ENCODE assay signal across 2 cellular contexts in the genomic region with DNA sequence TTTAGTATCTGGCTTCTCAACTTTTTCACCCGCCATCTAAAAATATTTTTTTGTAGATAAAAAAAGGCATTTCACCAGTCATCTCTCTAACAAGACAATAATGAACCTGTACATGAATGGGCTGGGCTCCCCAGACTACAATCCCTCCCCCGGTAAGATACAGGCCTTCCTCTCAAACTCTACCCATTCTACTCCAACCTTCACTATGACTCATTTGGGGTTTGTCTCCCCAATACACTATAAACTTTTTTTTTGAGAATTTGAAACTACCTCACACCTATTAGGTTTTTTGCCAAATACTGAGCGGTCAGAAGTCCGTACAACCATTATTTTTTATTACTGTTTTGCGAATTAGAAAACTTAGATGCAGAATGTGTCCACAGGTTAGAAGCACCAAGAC.
TF ChIP-seq lines count a peak whose summit lies in the region.

No MANE protein-coding gene starts in this region.

TF ChIP-seq in A549, 52 proteins besides CTCF, POLR2A, EP300 and RAD21:
- TF ChIP-seq POLR2AphosphoS2 (conservative IDR thresholded peaks at IDR 0.05; ENCODE audit: low read length) = no peak; the same call in 1 of the 2 replicates
- TF ChIP-seq RFX5 (IDR thresholded peaks at IDR 0.05) = no peak
- TF ChIP-seq, protein P1, sequence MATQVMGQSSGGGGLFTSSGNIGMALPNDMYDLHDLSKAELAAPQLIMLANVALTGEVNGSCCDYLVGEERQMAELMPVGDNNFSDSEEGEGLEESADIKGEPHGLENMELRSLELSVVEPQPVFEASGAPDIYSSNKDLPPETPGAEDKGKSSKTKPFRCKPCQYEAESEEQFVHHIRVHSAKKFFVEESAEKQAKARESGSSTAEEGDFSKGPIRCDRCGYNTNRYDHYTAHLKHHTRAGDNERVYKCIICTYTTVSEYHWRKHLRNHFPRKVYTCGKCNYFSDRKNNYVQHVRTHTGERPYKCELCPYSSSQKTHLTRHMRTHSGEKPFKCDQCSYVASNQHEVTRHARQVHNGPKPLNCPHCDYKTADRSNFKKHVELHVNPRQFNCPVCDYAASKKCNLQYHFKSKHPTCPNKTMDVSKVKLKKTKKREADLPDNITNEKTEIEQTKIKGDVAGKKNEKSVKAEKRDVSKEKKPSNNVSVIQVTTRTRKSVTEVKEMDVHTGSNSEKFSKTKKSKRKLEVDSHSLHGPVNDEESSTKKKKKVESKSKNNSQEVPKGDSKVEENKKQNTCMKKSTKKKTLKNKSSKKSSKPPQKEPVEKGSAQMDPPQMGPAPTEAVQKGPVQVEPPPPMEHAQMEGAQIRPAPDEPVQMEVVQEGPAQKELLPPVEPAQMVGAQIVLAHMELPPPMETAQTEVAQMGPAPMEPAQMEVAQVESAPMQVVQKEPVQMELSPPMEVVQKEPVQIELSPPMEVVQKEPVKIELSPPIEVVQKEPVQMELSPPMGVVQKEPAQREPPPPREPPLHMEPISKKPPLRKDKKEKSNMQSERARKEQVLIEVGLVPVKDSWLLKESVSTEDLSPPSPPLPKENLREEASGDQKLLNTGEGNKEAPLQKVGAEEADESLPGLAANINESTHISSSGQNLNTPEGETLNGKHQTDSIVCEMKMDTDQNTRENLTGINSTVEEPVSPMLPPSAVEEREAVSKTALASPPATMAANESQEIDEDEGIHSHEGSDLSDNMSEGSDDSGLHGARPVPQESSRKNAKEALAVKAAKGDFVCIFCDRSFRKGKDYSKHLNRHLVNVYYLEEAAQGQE (IDR thresholded peaks at IDR 0.05) = no peak
- TF ChIP-seq, protein P2, sequence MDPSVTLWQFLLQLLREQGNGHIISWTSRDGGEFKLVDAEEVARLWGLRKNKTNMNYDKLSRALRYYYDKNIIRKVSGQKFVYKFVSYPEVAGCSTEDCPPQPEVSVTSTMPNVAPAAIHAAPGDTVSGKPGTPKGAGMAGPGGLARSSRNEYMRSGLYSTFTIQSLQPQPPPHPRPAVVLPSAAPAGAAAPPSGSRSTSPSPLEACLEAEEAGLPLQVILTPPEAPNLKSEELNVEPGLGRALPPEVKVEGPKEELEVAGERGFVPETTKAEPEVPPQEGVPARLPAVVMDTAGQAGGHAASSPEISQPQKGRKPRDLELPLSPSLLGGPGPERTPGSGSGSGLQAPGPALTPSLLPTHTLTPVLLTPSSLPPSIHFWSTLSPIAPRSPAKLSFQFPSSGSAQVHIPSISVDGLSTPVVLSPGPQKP (IDR thresholded peaks at IDR 0.05; ENCODE audit: low read depth, low read length) = no peak
- TF ChIP-seq KDM5A (IDR thresholded peaks at IDR 0.05) = no peak
- no peak for TF ChIP-seq FOSB (CRISPR knock-in tag; IDR thresholded peaks at IDR 0.05)
- TF ChIP-seq EHMT2 (IDR thresholded peaks at IDR 0.05; ENCODE audit: low read depth) = no peak
- TF ChIP-seq CHD4 (IDR thresholded peaks at IDR 0.05; ENCODE audit: borderline replicate concordance) = no peak
- TF ChIP-seq, protein P3, sequence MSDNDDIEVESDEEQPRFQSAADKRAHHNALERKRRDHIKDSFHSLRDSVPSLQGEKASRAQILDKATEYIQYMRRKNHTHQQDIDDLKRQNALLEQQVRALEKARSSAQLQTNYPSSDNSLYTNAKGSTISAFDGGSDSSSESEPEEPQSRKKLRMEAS (IDR thresholded peaks at IDR 0.05) = no peak
- TF ChIP-seq, protein P4, sequence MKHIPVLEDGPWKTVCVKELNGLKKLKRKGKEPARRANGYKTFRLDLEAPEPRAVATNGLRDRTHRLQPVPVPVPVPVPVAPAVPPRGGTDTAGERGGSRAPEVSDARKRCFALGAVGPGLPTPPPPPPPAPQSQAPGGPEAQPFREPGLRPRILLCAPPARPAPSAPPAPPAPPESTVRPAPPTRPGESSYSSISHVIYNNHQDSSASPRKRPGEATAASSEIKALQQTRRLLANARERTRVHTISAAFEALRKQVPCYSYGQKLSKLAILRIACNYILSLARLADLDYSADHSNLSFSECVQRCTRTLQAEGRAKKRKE (CRISPR knock-in tag; IDR thresholded peaks at IDR 0.05; ENCODE audit: low read depth) = no peak
- TF ChIP-seq, protein P5, sequence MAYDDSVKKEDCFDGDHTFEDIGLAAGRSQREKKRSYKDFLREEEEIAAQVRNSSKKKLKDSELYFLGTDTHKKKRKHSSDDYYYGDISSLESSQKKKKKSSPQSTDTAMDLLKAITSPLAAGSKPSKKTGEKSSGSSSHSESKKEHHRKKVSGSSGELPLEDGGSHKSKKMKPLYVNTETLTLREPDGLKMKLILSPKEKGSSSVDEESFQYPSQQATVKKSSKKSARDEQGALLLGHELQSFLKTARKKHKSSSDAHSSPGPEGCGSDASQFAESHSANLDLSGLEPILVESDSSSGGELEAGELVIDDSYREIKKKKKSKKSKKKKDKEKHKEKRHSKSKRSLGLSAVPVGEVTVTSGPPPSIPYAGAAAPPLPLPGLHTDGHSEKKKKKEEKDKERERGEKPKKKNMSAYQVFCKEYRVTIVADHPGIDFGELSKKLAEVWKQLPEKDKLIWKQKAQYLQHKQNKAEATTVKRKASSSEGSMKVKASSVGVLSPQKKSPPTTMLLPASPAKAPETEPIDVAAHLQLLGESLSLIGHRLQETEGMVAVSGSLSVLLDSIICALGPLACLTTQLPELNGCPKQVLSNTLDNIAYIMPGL (CRISPR knock-in tag; IDR thresholded peaks at IDR 0.05; ENCODE audit: borderline replicate concordance) = 0 out of 2 replicates have a peak, but pooled peaks have one; percentile 50
- no peak for TF ChIP-seq FOSL2 (IDR thresholded peaks at IDR 0.05)
- peak; percentile 54 for TF ChIP-seq FOSL2 (CRISPR knock-in tag; IDR thresholded peaks at IDR 0.05)
- TF ChIP-seq JUN (IDR thresholded peaks at IDR 0.05) = no peak
- no peak for TF ChIP-seq PHF8 (IDR thresholded peaks at IDR 0.05; ENCODE audit: borderline replicate concordance, low read depth)
- TF ChIP-seq HEYL (CRISPR knock-in tag; IDR thresholded peaks at IDR 0.05) = no peak

TF ChIP-seq in GM12878, 131 proteins besides CTCF, POLR2A, EP300 and RAD21:
- TF ChIP-seq SMARCA5 (IDR thresholded peaks at IDR 0.05) (no peak), JUNB (IDR thresholded peaks at IDR 0.05) (peak; percentile 25), CHD1 (IDR thresholded peaks at IDR 0.05; ENCODE audit: low read depth, low read length) (0 out of 2 replicates have a peak, but pooled peaks have one; percentile 63), NFIC (IDR thresholded peaks at IDR 0.05; ENCODE audit: low read depth, low read length) (no peak)
